Comparison of ENCODE assay signal across 32 cellular contexts in genomic region chr4:82569727-82570126, GRCh38. TPM values are rescaled to one million over a fixed set of nuclear protein-coding genes. Genes with fewer than 3 reads are reported as not detected.
"Had no signal": no experiment of that assay in that cellular context is flagged by ENCODE, and none has a peak within 500 bp of the region (broad histone marks: within the 10 kb centered on the region; RNA-seq: fewer than 3 reads in every experiment).

No MANE protein-coding gene starts in this region.

- ATAC-seq: naive thymus-derived CD8-positive, alpha-beta T cell; natural killer cell treated with Interleukin-12 subunit alpha and Interleukin-12 subunit beta and Interleukin-15 and Interleukin-18, amount 100 ng/mL, for 72 hours; psoas muscle; right cardiac atrium; sciatic nerve; stimulated activated memory B cell treated with anti-CD40 and anti-IgM and Interleukin-4, amounts not matched to agents 10 μg/mL and 1 μg/mL and 100 μg/mL, for 72 hours; stimulated activated naive CD8-positive, alpha-beta T cell treated with anti-CD3 and anti-CD28 coated beads, Interleukin-15, amount 100 ng/mL, for 72 hours; stimulated activated naive CD8-positive, alpha-beta T cell treated with anti-CD3 and anti-CD28 coated beads, Interleukin-15, Interleukin-2, amounts not matched to agents 100 U/mL and 50 U/mL, for 24 hours; upper lobe of right lung had no signal

- H3K36me3 ChIP-seq: ovary, spleen, suprapubic skin, tibial artery, transverse colon, upper lobe of right lung, uterus had no signal

- H3K4me3 Mint-ChIP-seq: naive thymus-derived CD8-positive, alpha-beta T cell; natural killer cell treated with Interleukin-12 subunit alpha and Interleukin-12 subunit beta and Interleukin-15 and Interleukin-18, amount 100 ng/mL, for 72 hours; nephron progenitor cell; neural crest cell; stimulated activated memory B cell treated with anti-CD40 and anti-IgM and Interleukin-4, amounts not matched to agents 10 μg/mL and 1 μg/mL and 100 μg/mL, for 72 hours; stimulated activated naive CD8-positive, alpha-beta T cell treated with anti-CD3 and anti-CD28 coated beads, Interleukin-15, amount 100 ng/mL, for 72 hours; type B pancreatic cell had no signal

- H3K27ac Mint-ChIP-seq: naive thymus-derived CD8-positive, alpha-beta T cell; natural killer cell treated with Interleukin-12 subunit alpha and Interleukin-12 subunit beta and Interleukin-15 and Interleukin-18, amount 100 ng/mL, for 72 hours; nephron progenitor cell; progenitor cell of endocrine pancreas; stimulated activated memory B cell treated with anti-CD40 and anti-IgM and Interleukin-4, amounts not matched to agents 10 μg/mL and 1 μg/mL and 100 μg/mL, for 72 hours; stimulated activated naive CD8-positive, alpha-beta T cell treated with anti-CD3 and anti-CD28 coated beads, Interleukin-15, amount 100 ng/mL, for 72 hours; type B pancreatic cell had no signal

- H3K9me3 Mint-ChIP-seq: natural killer cell treated with Interleukin-12 subunit alpha and Interleukin-12 subunit beta and Interleukin-15 and Interleukin-18, amount 100 ng/mL, for 72 hours; nephron progenitor cell; stimulated activated memory B cell treated with anti-CD40 and anti-IgM and Interleukin-4, amounts not matched to agents 10 μg/mL and 1 μg/mL and 100 μg/mL, for 72 hours; stimulated activated naive CD8-positive, alpha-beta T cell treated with anti-CD3 and anti-CD28 coated beads, Interleukin-15, amount 100 ng/mL, for 72 hours; type B pancreatic cell had no signal

- H3K4me1 ChIP-seq: parathyroid adenoma, psoas muscle, spleen, suprapubic skin, testis, tibial artery, transverse colon, upper lobe of right lung, uterus had no signal

- H3K4me1 Mint-ChIP-seq: stimulated activated memory B cell treated with anti-CD40 and anti-IgM and Interleukin-4, amounts not matched to agents 10 μg/mL and 1 μg/mL and 100 μg/mL, for 72 hours; stimulated activated naive CD8-positive, alpha-beta T cell treated with anti-CD3 and anti-CD28 coated beads, Interleukin-15, amount 100 ng/mL, for 72 hours had no signal

- H3K79me2 ChIP-seq: parathyroid adenoma had no signal

- H3K4me2 ChIP-seq: smooth muscle cell had no signal

- H3K4me3 ChIP-seq: ovary, psoas muscle, skin epidermis, smooth muscle cell, spleen, suprapubic skin, testis, tibial artery, transverse colon, upper lobe of right lung, uterus had no signal

- H3K27me3 ChIP-seq: ovary, suprapubic skin, testis, tibial artery, transverse colon, upper lobe of right lung, uterus had no signal

- H2AFZ ChIP-seq: parathyroid adenoma had no signal

- H3K9ac ChIP-seq: parathyroid adenoma had no signal

- H3K36me3 Mint-ChIP-seq: naive thymus-derived CD8-positive, alpha-beta T cell; natural killer cell treated with Interleukin-12 subunit alpha and Interleukin-12 subunit beta and Interleukin-15 and Interleukin-18, amount 100 ng/mL, for 72 hours; stimulated activated memory B cell treated with anti-CD40 and anti-IgM and Interleukin-4, amounts not matched to agents 10 μg/mL and 1 μg/mL and 100 μg/mL, for 72 hours; type B pancreatic cell had no signal

- DNase-seq: naive thymus-derived CD8-positive, alpha-beta T cell; nephron progenitor cell; occipital lobe; ovary; posterior cingulate gyrus; psoas muscle; right cardiac atrium; spleen; stimulated activated CD4-positive, alpha-beta T cell treated with anti-CD3 and anti-CD28 coated beads, Interleukin-12 subunit alpha, Interleukin-12 subunit beta, amount 100 ng/mL, for 4 hours; stimulated activated CD4-positive, alpha-beta T cell treated with anti-CD3 and anti-CD28 coated beads, Interleukin-1b, Interleukin-23, amount 100 ng/mL, for 48 hours; stimulated activated CD4-positive, alpha-beta T cell treated with anti-CD3 and anti-CD28 coated beads, Interleukin-4, amount 100 ng/mL, for 1 hour; stimulated activated CD4-positive, alpha-beta T cell treated with anti-CD3 and anti-CD28 coated beads, Interleukin-4, amount 100 ng/mL, for 4 hours; stimulated activated CD8-positive, alpha-beta memory T cell treated with anti-CD3 and anti-CD28 coated beads, Interleukin-4, amount 100 ng/mL, for 48 hours; stimulated activated naive CD4-positive, alpha-beta T cell; stimulated activated naive CD8-positive, alpha-beta T cell treated with anti-CD3 and anti-CD28 coated beads, Interleukin-15, amount 100 ng/mL, for 72 hours; stimulated activated naive CD8-positive, alpha-beta T cell treated with anti-CD3 and anti-CD28 coated beads, Interleukin-15, Interleukin-2, amounts not matched to agents 100 U/mL and 50 U/mL, for 24 hours; substantia nigra; testis; tibial artery; transverse colon; upper lobe of right lung; uterus had no signal

- H3K27ac ChIP-seq: ovary, parathyroid adenoma, psoas muscle, skin epidermis, spleen, suprapubic skin, testis, tibial artery, transverse colon, upper lobe of right lung, uterus had no signal

RNA-seq across cellular contexts. Expression of gene TMEM150C, which starts 7.9 kb away (rescaled TPM):
- total RNA-seq: naive thymus-derived CD8-positive, alpha-beta T cell; natural killer cell treated with Interleukin-12 subunit alpha and Interleukin-12 subunit beta and Interleukin-15 and Interleukin-18, amount 100 ng/mL, for 72 hours had no signal
